3 cellular contexts compared by ENCODE assay signal in the genomic region with DNA sequence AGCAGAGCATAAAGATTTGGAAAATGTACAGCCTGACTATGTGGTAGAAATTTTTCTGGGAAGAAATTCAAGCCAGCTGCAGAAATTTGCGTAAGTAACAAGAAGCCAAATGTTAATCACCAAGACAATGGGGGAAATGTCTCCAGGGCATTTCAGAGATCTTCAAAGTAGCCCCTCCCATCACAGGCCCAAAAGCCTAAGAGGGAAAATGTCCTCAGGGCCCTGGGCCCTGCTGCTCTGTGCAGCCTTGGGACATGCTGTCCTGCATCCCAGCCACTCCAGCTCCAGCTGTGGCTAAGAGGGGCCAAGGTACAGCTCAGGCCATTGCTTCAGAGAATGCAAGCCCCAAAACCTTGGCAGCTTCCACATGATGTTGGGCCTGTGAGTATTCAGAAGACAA. TPM values are rescaled to one million over a fixed set of nuclear protein-coding genes. Genes with fewer than 3 reads are reported as not detected.
"Had no signal": no experiment of that assay in that cellular context is flagged by ENCODE, and none has a peak within 500 bp of the region (broad histone marks: within the 10 kb centered on the region; RNA-seq: fewer than 3 reads in every experiment).

No MANE protein-coding gene starts in this region.

RNA-seq across cellular contexts. Expression of a gene that starts 19.6 kb away (rescaled TPM):
- total RNA-seq: activated naive CD4-positive, alpha-beta T cell treated with anti-CD3 and anti-CD28 coated beads, Interleukin-2, amount 50 U/mL, for 72 hours; ascending aorta; cardiac muscle cell had no signal
